In genomic region chr17:80283116-80283852, GRCh38 we compare ENCODE assay signal across 17 cellular contexts. TPM values are rescaled to one million over a fixed set of nuclear protein-coding genes. Genes with fewer than 3 reads are reported as not detected.
DNase-seq lines count a peak whose midpoint lies in the region; ATAC-seq, FAIRE-seq and TF ChIP-seq lines count a peak whose summit lies in the region.
"Had no signal": no experiment of that assay in that cellular context is flagged by ENCODE, and none has a peak within 500 bp of the region (broad histone marks: within the 10 kb centered on the region; RNA-seq: fewer than 3 reads in every experiment).

No MANE protein-coding gene starts in this region.

- H3K79me2 ChIP-seq in HepG2 (ENCODE audit: insufficient read depth, low read length) = no peaks in the 10 kb centered on the region

- H2AFZ ChIP-seq in HepG2 (ENCODE audit: low read length) = no peak overlapping the region
- H2AFZ ChIP-seq: parathyroid adenoma had no signal

- ATAC-seq in HepG2 = no peak
- ATAC-seq in effector memory CD8-positive, alpha-beta T cell (replicated peaks) = no peak
- no peak for ATAC-seq in HG03025 (IDR thresholded peaks at IDR 0.05; ENCODE audit: low FRiP score, unreplicated experiment)

- no peak for TF ChIP-seq EP300 in HepG2 (IDR thresholded peaks at IDR 0.05; ENCODE audit: low read depth in 2 of 2, low read length in 2 of 2)
- no peak for TF ChIP-seq EP300 in HepG2 (CRISPR knock-in tag; IDR thresholded peaks at IDR 0.05; ENCODE audit: borderline replicate concordance)

- H3K4me3 ChIP-seq in HepG2 (replicated peaks in 1 of 3; ENCODE audit: insufficient read depth in 1 of 3, low read depth in 2 of 3, low read length in 3 of 3) = no peak overlapping the region
- H3K4me3 ChIP-seq: SK-N-MC, tibial artery had no signal

- POLR2A ChIA-PET in HepG2 (lab: Yijun Ruan, JAX) = interaction anchor here (1.9 kb wide), 1 partner anchor 20 kb away, joined by 7 read pairs; no protein-coding TSS in a partner anchor

- no peaks in the 10 kb centered on the region for H3K4me1 ChIP-seq in HepG2 (ENCODE audit: insufficient read depth, low read length)

- no peaks in the 10 kb centered on the region for H3K9me3 Mint-ChIP-seq in effector memory CD8-positive, alpha-beta T cell
- H3K9me3 Mint-ChIP-seq: CD4-positive, CD25-positive, alpha-beta regulatory T cell had no signal

- peak; percentile 42 for DNase-seq in NCI-H146 (lab: John Stamatoyannopoulos, UW)
- DNase-seq in NCI-H146 treated with DMSO at 0.1 percent for 48 hours (lab: John Stamatoyannopoulos, UW; ENCODE audit: unreplicated experiment) = no peak
- DNase-seq in ELF-1 (ENCODE audit: low read depth, low spot score) = peak; percentile 42
- DNase-seq in SK-N-DZ (ENCODE audit: low spot score) = peak; percentile 55
- no peak for DNase-seq in HepG2 (ENCODE audit: low spot score)
- DNase-seq in effector memory CD8-positive, alpha-beta T cell = no peak
- DNase-seq in NOMO-1 treated with DMSO at 0.1 percent for 48 hours (lab: John Stamatoyannopoulos, UW; ENCODE audit: unreplicated experiment) = no peak
- DNase-seq: activated naive CD4-positive, alpha-beta T cell treated with Interleukin-2 at 50 U/mL for 16 hours; CD4-positive, CD25-positive, alpha-beta regulatory T cell; hippocampal formation; NCI-H2081; stimulated activated CD4-positive, alpha-beta T cell treated with anti-CD3 and anti-CD28 coated beads, Interleukin-4, amount 100 ng/mL, for 24 hours; tibial artery had no signal

- no peak overlapping the region for H3K4me3 Mint-ChIP-seq in effector memory CD8-positive, alpha-beta T cell
- H3K4me3 Mint-ChIP-seq: CD4-positive, CD25-positive, alpha-beta regulatory T cell had no signal

- 98% methylated on average over 12 of the region's 19 CpGs for WGBS in HepG2 (ENCODE audit: low lambda C conversion rate)

- FAIRE-seq in HepG2 (lab: Jason Lieb, UNC) = no peak
- FAIRE-seq: H1 had no signal

- no peak overlapping the region for H3K27ac ChIP-seq in HepG2 (ENCODE audit: extremely low read length, insufficient read depth, low read length)
- H3K27ac ChIP-seq: parathyroid adenoma, SK-N-MC, tibial artery had no signal

- intact Hi-C loops in HepG2 (cut with micrococcal nuclease; ENCODE audit: unreplicated experiment) = no loop called here

- TF ChIP-seq POLR2A in HepG2 (IDR thresholded peaks at IDR 0.05; ENCODE audit: insufficient read depth in 1 of 2, low read depth in 2 of 2, low read length in 2 of 2) = no peak

- H3K27me3 ChIP-seq in HepG2 (ENCODE audit: control insufficient read depth in 1 of 2, insufficient read depth in 2 of 2, low read length in 2 of 2) = no peaks in the 10 kb centered on the region
- H3K27me3 ChIP-seq: tibial artery had no signal

- CTCF ChIA-PET in HepG2 (lab: Yijun Ruan, JAX; ENCODE audit: low intra/inter-chr PET ratio, low total read pairs) = no interaction called here

- H3K4me2 ChIP-seq in HepG2 (ENCODE audit: low read depth, low read length) = no peak overlapping the region

- H3K9ac ChIP-seq in HepG2 (ENCODE audit: insufficient read depth, low read depth, low read length) = no peak overlapping the region
- H3K9ac ChIP-seq: parathyroid adenoma had no signal

- no peaks in the 10 kb centered on the region for H4K20me1 ChIP-seq in HepG2 (ENCODE audit: insufficient read depth, low read length)

- BruUV-seq in HepG2 (replicated peaks; lab: Mats Ljungman, UMichigan) = no TSS peak

- TF ChIP-seq RAD21 in HepG2 (CRISPR knock-in tag; IDR thresholded peaks at IDR 0.05) = no peak

- in situ Hi-C loops in HepG2 (cut with HindIII; ENCODE audit: extremely low pct_ligation_motif_present, low pct_unique_long_range_greater_than_20kb) = no loop called here

- peaks cover 7 to 11% of the 10 kb centered on the region in 2 experiments; a peak in 4 of 5 replicates for H3K36me3 ChIP-seq in HepG2 (replicated peaks in 1 of 2; ENCODE audit: control insufficient read depth in 1 of 2, insufficient read depth in 2 of 2, low read length in 2 of 2)

- H3K27me3 Mint-ChIP-seq in effector memory CD8-positive, alpha-beta T cell = no peaks in the 10 kb centered on the region
- H3K27me3 Mint-ChIP-seq: CD4-positive, CD25-positive, alpha-beta regulatory T cell had no signal

- no peak for TF ChIP-seq CTCF in HepG2 (CRISPR knock-in tag; IDR thresholded peaks at IDR 0.05)

- H3K9me3 ChIP-seq in HepG2 (ENCODE audit: low read length) = no peaks in the 10 kb centered on the region
- H3K9me3 ChIP-seq: tibial artery had no signal

- peak overlapping the region in 1 of 2 donors; percentile 71 for H3K27ac Mint-ChIP-seq in effector memory CD8-positive, alpha-beta T cell

- peaks cover 13 to 31% of the 10 kb centered on the region in 2 donors for H3K4me1 Mint-ChIP-seq in effector memory CD8-positive, alpha-beta T cell (ENCODE audit: low read depth in 2 of 2)

- peaks cover 65% of the 10 kb centered on the region for H3K36me3 Mint-ChIP-seq in effector memory CD8-positive, alpha-beta T cell (ENCODE audit: insufficient read depth)

TF ChIP-seq in HepG2, 621 proteins besides CTCF, POLR2A, EP300 and RAD21:
- TF ChIP-seq AGO2 (optimal IDR thresholded peaks at IDR 0.05; ENCODE audit: low read depth, low read length) = peak; percentile 24
- TF ChIP-seq NKX3-1 (CRISPR knock-in tag; IDR thresholded peaks at IDR 0.05) = no peak

RNA-seq across cellular contexts. Expression of gene RNF213, which starts 22.6 kb away (rescaled TPM):
- 12.7 and 12.9 TPM in 2 replicates for polyA plus RNA-seq in SK-N-DZ (2014; cell fraction: cytosol; rRNA removed)
- 35.2 and 53.9 TPM in 2 replicates for polyA plus RNA-seq in SK-N-DZ (2014; cell fraction: nucleus; rRNA removed)
- 38.7 and 42.8 TPM in 2 replicates for total RNA-seq in HepG2 (2016; rRNA removed; fragmentation: Illumina TruSeq; extraction: Trizol)
- total RNA-seq in HepG2 (2016; cell fraction: cytosol; rRNA removed; fragmentation: Illumina TruSeq; extraction: Trizol; ENCODE audit: low read depth) = 8.0 and 9.3 TPM in 2 replicates
- total RNA-seq in HepG2 (2016; cell fraction: insoluble cytoplasmic fraction; rRNA removed; fragmentation: Illumina TruSeq; extraction: Trizol) = 36.5 and 38.8 TPM in 2 replicates
- total RNA-seq in HepG2 (2016; cell fraction: membrane; rRNA removed; fragmentation: Illumina TruSeq; extraction: Trizol) = 12.8 and 13.4 TPM in 2 replicates
- 57.4 and 57.5 TPM in 2 replicates for total RNA-seq in HepG2 (2016; cell fraction: nucleus; rRNA removed; fragmentation: Illumina TruSeq; extraction: Trizol)
- polyA plus RNA-seq in HepG2 (2011; rRNA removed) = 38.6 and 44.0 TPM in 2 replicates
- 16.4 and 18.9 TPM in 2 replicates for polyA plus RNA-seq in HepG2 (2011; cell fraction: cytosol; rRNA removed)
- polyA plus RNA-seq in HepG2 (2011; cell fraction: nucleus; rRNA removed) = 134 and 171 TPM in 2 replicates
- polyA plus RNA-seq in HepG2 (2012) = 28.2 and 46.6 TPM in 2 replicates
- polyA plus RNA-seq in HepG2 (2016; cell fraction: cytosol; fragmentation: Illumina TruSeq; extraction: Trizol; ENCODE audit: low read depth) = 1.4 and 2.0 TPM in 2 replicates
- 23.5 and 27.4 TPM in 2 replicates for polyA plus RNA-seq in HepG2 (2016; cell fraction: insoluble cytoplasmic fraction; fragmentation: Illumina TruSeq; extraction: Trizol; ENCODE audit: low read depth)
- 3.4 and 3.7 TPM in 2 replicates for polyA plus RNA-seq in HepG2 (2016; cell fraction: membrane; fragmentation: Illumina TruSeq; extraction: Trizol; ENCODE audit: low read depth)
- 77.8 and 79.2 TPM in 2 replicates for polyA plus RNA-seq in HepG2 (2016; cell fraction: nucleus; fragmentation: Illumina TruSeq; extraction: Trizol; ENCODE audit: insufficient read depth, low read depth)
- 133 and 148 TPM in 2 replicates for polyA minus RNA-seq in HepG2 (2011; rRNA and poly(A)+ RNA removed; ENCODE audit: low replicate concordance)
- polyA minus RNA-seq in HepG2 (2011; cell fraction: cytosol; rRNA and poly(A)+ RNA removed) = 36.1 and 37.6 TPM in 2 replicates
- 108 and 132 TPM in 2 replicates for polyA minus RNA-seq in HepG2 (2011; cell fraction: nucleus; rRNA and poly(A)+ RNA removed)

Comparison
In these comparisons a context has a peak if more than half of its experiments do, and no peak if none do; other contexts are left out.
1. DNase-seq: peak in NCI-H146 (single experiment), ELF-1 (single experiment) and SK-N-DZ (single experiment); none in NCI-H146 treated with DMSO at 0.1 percent for 48 hours (single experiment), HepG2 (single experiment), effector memory CD8-positive, alpha-beta T cell (0 of 3) and NOMO-1 treated with DMSO at 0.1 percent for 48 hours (single experiment).